8 cellular contexts compared by ENCODE assay signal in genomic region chr1:32179193-32179442, GRCh38. TPM values are rescaled to one million over a fixed set of nuclear protein-coding genes. Genes with fewer than 3 reads are reported as not detected.
A peak's percentile ranks its signal among the peaks of the same experiment; 100 is the strongest.
DNase-seq lines count a peak whose midpoint lies in the region; ATAC-seq and TF ChIP-seq lines count a peak whose summit lies in the region.

No MANE protein-coding gene starts in this region.

- H3K36me3 Mint-ChIP-seq in T-cell (peaks cover 22% of the 10 kb centered on the region), glutamatergic neuron (ENCODE audit: unreplicated experiment) (no peaks in the 10 kb centered on the region)

- peaks cover 6 to 21% (median 14%) of the 10 kb centered on the region in 3 donors for H3K36me3 ChIP-seq in skeletal muscle tissue (ENCODE audit: control insufficient read depth in 3 of 3, insufficient read depth in 3 of 3, low read length in 3 of 3)

- CTCF ChIA-PET in T-cell (lab: Charles Lee) = interaction anchor here (0.5 to 0.6 kb wide), 2 partner anchors 70 to 748 kb away, joined by 3 to 4 read pairs; no protein-coding TSS in a partner anchor

- no peaks in the 10 kb centered on the region for H3K27me3 Mint-ChIP-seq in T-cell
- H3K27me3 Mint-ChIP-seq in glutamatergic neuron (ENCODE audit: unreplicated experiment) = peaks cover 5% of the 10 kb centered on the region

- H3K4me3 ChIP-seq in skeletal muscle tissue (ENCODE audit: low read length in 3 of 3) = peak overlapping the region; percentile 83 to 92 (median 88)

- DNase-seq in T-cell = no peak
- peak; percentile 29 for DNase-seq in glutamatergic neuron
- no peak for DNase-seq in DMS 273 treated with DMSO at 0.1 percent for 48 hours (lab: John Stamatoyannopoulos, UW)
- no peak for DNase-seq in stimulated activated naive CD4-positive, alpha-beta T cell treated with Interleukin-2 at 50 U/mL for 16 hours (lab: John Stamatoyannopoulos, UW)

- H3K9ac ChIP-seq in skeletal muscle tissue (ENCODE audit: low read depth in 1 of 3, low read length in 3 of 3) = peak overlapping the region; percentile 92 to 97 (median 95)

- ATAC-seq in GM21825 (IDR thresholded peaks at IDR 0.05; ENCODE audit: unreplicated experiment) = peak; percentile 7
- ATAC-seq in T-cell (replicated peaks in 1 of 4) = no peak
- ATAC-seq in HG02571 (IDR thresholded peaks at IDR 0.05; ENCODE audit: unreplicated experiment) = no peak
- no peak for ATAC-seq in HG02981 (IDR thresholded peaks at IDR 0.05; ENCODE audit: unreplicated experiment)

- H3K4me3 Mint-ChIP-seq in T-cell (peak overlapping the region; percentile 87 to 93 (median 90)), glutamatergic neuron (ENCODE audit: unreplicated experiment) (peak overlapping the region; percentile 87)

- H3K4me1 Mint-ChIP-seq in T-cell (peaks cover 34 to 40% (median 36%) of the 10 kb centered on the region in 3 donors), glutamatergic neuron (ENCODE audit: low read depth, unreplicated experiment) (peaks cover 11% of the 10 kb centered on the region)

- peaks cover 29 to 36% (median 30%) of the 10 kb centered on the region in 3 donors for H3K4me1 ChIP-seq in skeletal muscle tissue (ENCODE audit: control insufficient read depth in 3 of 3, insufficient read depth in 3 of 3, low read length in 3 of 3)

- POLR2A ChIA-PET in T-cell (lab: Charles Lee) = interaction anchor here (0.6 to 1.0 kb wide), 4 partner anchors 71 to 157 kb away, joined by 3 to 17 read pairs (median 4); partner anchors contain the start of genes KPNA6 (in 1 of the 2) and MARCKSL1 (in 1 of the 2)

- H3K9me3 ChIP-seq in skeletal muscle tissue (ENCODE audit: control insufficient read depth in 3 of 3, low read length in 3 of 3) = no peaks in the 10 kb centered on the region

- H3K27ac ChIP-seq in skeletal muscle tissue (ENCODE audit: low read depth, low read length) = peak overlapping the region; percentile 96

- H3K27ac Mint-ChIP-seq in T-cell (peak overlapping the region; percentile 94 to 95), glutamatergic neuron (ENCODE audit: unreplicated experiment) (peak overlapping the region; percentile 95)

- no peaks in the 10 kb centered on the region for H3K27me3 ChIP-seq in skeletal muscle tissue (ENCODE audit: control insufficient read depth in 3 of 3, insufficient read depth in 3 of 3, low read length in 3 of 3)

- no peaks in the 10 kb centered on the region for H3K9me3 Mint-ChIP-seq in T-cell
- H3K9me3 Mint-ChIP-seq in glutamatergic neuron (ENCODE audit: unreplicated experiment) = peaks cover 8% of the 10 kb centered on the region

- no peak for TF ChIP-seq CTCF in glutamatergic neuron (IDR thresholded peaks at IDR 0.05; ENCODE audit: partially characterized antibody, unreplicated experiment)

RNA-seq across cellular contexts. Expression of gene TXLNA, which starts 0.4 kb away (rescaled TPM):
- total RNA-seq in T-cell (10 to 100 TPM; 25.3 to 47.7 (median 43.8) TPM), glutamatergic neuron (ENCODE audit: unreplicated experiment) (48.6 TPM), skeletal muscle tissue (30.8 TPM)

RNA-seq across cellular contexts. Expression of gene CCDC28B, which starts 21.3 kb away (rescaled TPM):
- 1 to 10 TPM; 6.5 to 9.0 (median 6.8) TPM for total RNA-seq in T-cell
- 34.4 TPM for total RNA-seq in glutamatergic neuron (ENCODE audit: unreplicated experiment)
- 58.5 TPM for total RNA-seq in skeletal muscle tissue

RNA-seq across cellular contexts. Expression of gene IQCC, which starts 26.4 kb away (rescaled TPM):
- total RNA-seq in T-cell (1 to 10 TPM; 1.3 to 3.6 (median 2.3) TPM), glutamatergic neuron (ENCODE audit: unreplicated experiment) (2.7 TPM), skeletal muscle tissue (2.6 TPM)

RNA-seq across cellular contexts. Expression of gene DCDC2B, which starts 29.8 kb away (rescaled TPM):
- total RNA-seq in T-cell (under 1 TPM in 1 of 5 donors, not detected in 4; 0.18 TPM), glutamatergic neuron (ENCODE audit: unreplicated experiment) (not detected), skeletal muscle tissue (not detected)

RNA-seq across cellular contexts. Expression of gene TMEM234, which starts 43.0 kb away (rescaled TPM):
- total RNA-seq in T-cell = 10 to 100 TPM; 14.0 to 29.6 (median 26.0) TPM
- total RNA-seq in glutamatergic neuron (ENCODE audit: unreplicated experiment) = 21.8 TPM
- 10.4 TPM for total RNA-seq in skeletal muscle tissue
